38 cellular contexts compared by ENCODE assay signal in genomic region chr6:109897561-109898080, GRCh38.
"Had no signal": no experiment of that assay in that cellular context is flagged by ENCODE, and none has a peak within 500 bp of the region (broad histone marks: within the 10 kb centered on the region; RNA-seq: fewer than 3 reads in every experiment).

No MANE protein-coding gene starts in this region.

- H3K36me3 ChIP-seq: SJSA1 had no signal

- H3K27ac ChIP-seq: VCaP had no signal

- H3K9me3 ChIP-seq: SJSA1 had no signal

- H3K9me3 Mint-ChIP-seq: activated CD4-positive, alpha-beta memory T cell treated with anti-CD3 and anti-CD28 coated beads for 36 hours; activated naive CD4-positive, alpha-beta T cell treated with anti-CD3 and anti-CD28 coated beads for 36 hours; activated naive CD8-positive, alpha-beta T cell treated with anti-CD3 and anti-CD28 coated beads, Interleukin-2, amount 50 U/mL, for 24 hours; activated T-cell treated with anti-CD3 and anti-CD28 coated beads, Interleukin-2, amount 50 U/mL, for 4 hours; activated T-helper 1 cell treated with anti-CD3 and anti-CD28 coated beads, Interleukin-12 subunit alpha, Interleukin-12 subunit beta, Interleukin-2, Interleukin-4 antibody, amounts not matched to agents 30 ng/mL and 10 ng/mL and 1 ng/mL, durations not matched to agents 14 hours and 24 hours and 36 hours; T-cell had no signal

- H3K4me3 ChIP-seq: SJSA1 had no signal

- H3K27me3 Mint-ChIP-seq: activated B cell treated with CpG ODN at 0.5 μM for 24 hours had no signal

- H3K36me3 Mint-ChIP-seq: activated CD4-positive, alpha-beta memory T cell treated with anti-CD3 and anti-CD28 coated beads for 36 hours; activated naive CD8-positive, alpha-beta T cell; brain; T-cell had no signal

- ATAC-seq: activated naive CD8-positive, alpha-beta T cell treated with anti-CD3 and anti-CD28 coated beads, Interleukin-2, amount 50 U/mL, for 24 hours; activated T-cell treated with anti-CD3 and anti-CD28 coated beads, Interleukin-2, amount 50 U/mL, for 4 hours; Panc1; SK-N-SH treated with all-trans-retinoic acid at 6 μM for 48 hours; T-cell; T-helper 17 cell had no signal

- H3K27ac Mint-ChIP-seq: activated B cell treated with CpG ODN at 0.5 μM for 24 hours; activated CD4-positive, alpha-beta memory T cell treated with anti-CD3 and anti-CD28 coated beads for 36 hours; activated naive CD4-positive, alpha-beta T cell treated with anti-CD3 and anti-CD28 coated beads for 36 hours; activated naive CD8-positive, alpha-beta T cell; activated naive CD8-positive, alpha-beta T cell treated with anti-CD3 and anti-CD28 coated beads, Interleukin-2, amount 50 U/mL, for 24 hours; activated T-helper 1 cell treated with anti-CD3 and anti-CD28 coated beads, Interleukin-12 subunit alpha, Interleukin-12 subunit beta, Interleukin-2, Interleukin-4 antibody, amounts not matched to agents 30 ng/mL and 10 ng/mL and 1 ng/mL, durations not matched to agents 14 hours and 24 hours and 36 hours; brain; T-cell; T-helper 17 cell had no signal

- DNase-seq: activated B cell treated with CpG ODN at 0.5 μM for 24 hours; activated CD4-positive, alpha-beta memory T cell treated with anti-CD3 and anti-CD28 coated beads for 36 hours; activated CD4-positive, alpha-beta T cell treated with anti-CD3 and anti-CD28 coated beads for 4 hours; activated CD4-positive, alpha-beta T cell treated with anti-CD3 and anti-CD28 coated beads, Interleukin-2, amount 50 U/mL, for 1 hour; activated CD4-positive, CD25-positive, alpha-beta regulatory T cell treated with anti-CD3 and anti-CD28 coated beads, Interleukin-2, amount 50 U/mL, for 72 hours; activated CD8-positive, alpha-beta memory T cell treated with anti-CD3 and anti-CD28 coated beads, Interleukin-2, amount 50 U/mL, for 4 hours; activated gamma-delta T cell treated with Interleukin-2 at 50 U/mL for 16 hours; activated naive CD4-positive, alpha-beta T cell treated with anti-CD3 and anti-CD28 coated beads for 36 hours; activated naive CD8-positive, alpha-beta T cell treated with anti-CD3 and anti-CD28 coated beads, Interleukin-2, amount 50 U/mL, for 24 hours; activated T-cell treated with anti-CD3 and anti-CD28 coated beads for 4 hours; activated T-cell treated with anti-CD3 and anti-CD28 coated beads, Interleukin-2, amount 50 U/mL, for 4 hours; central memory CD4-positive, alpha-beta T cell; Kasumi-1; KG1; MM.1S; MV-4-11; NCI-H1092; NCI-H1436 treated with DMSO at 0.1 percent for 48 hours; NCI-H1694 treated with DMSO at 0.1 percent for 48 hours; NCI-H2029 treated with DMSO at 0.1 percent for 48 hours; NCI-H2107; NCI-H2171 treated with DMSO at 0.1 percent for 48 hours; NCI-H2227 treated with DMSO at 0.1 percent for 48 hours; NCI-H446; NCI-H510A treated with DMSO at 0.1 percent for 48 hours; NCI-H526 treated with DMSO at 0.1 percent for 48 hours; NCI-H82; RPMI8226; SHP77 treated with DMSO at 0.1 percent for 48 hours; T-cell; T-helper 17 cell had no signal

- H3K4me1 Mint-ChIP-seq: T-cell had no signal

- H3K4me3 Mint-ChIP-seq: activated B cell treated with CpG ODN at 0.5 μM for 24 hours; activated CD4-positive, alpha-beta memory T cell treated with anti-CD3 and anti-CD28 coated beads for 36 hours; activated naive CD4-positive, alpha-beta T cell treated with anti-CD3 and anti-CD28 coated beads for 36 hours; activated naive CD8-positive, alpha-beta T cell; activated naive CD8-positive, alpha-beta T cell treated with anti-CD3 and anti-CD28 coated beads, Interleukin-2, amount 50 U/mL, for 24 hours; activated T-cell treated with anti-CD3 and anti-CD28 coated beads, Interleukin-2, amount 50 U/mL, for 4 hours; activated T-helper 1 cell treated with anti-CD3 and anti-CD28 coated beads, Interleukin-12 subunit alpha, Interleukin-12 subunit beta, Interleukin-2, Interleukin-4 antibody, amounts not matched to agents 30 ng/mL and 10 ng/mL and 1 ng/mL, durations not matched to agents 14 hours and 24 hours and 36 hours; brain; T-cell; T-helper 17 cell had no signal

- H3K27me3 ChIP-seq: SJSA1 had no signal
